Comparison of ENCODE assay signal across 8 cellular contexts in genomic region chr12:132761032-132761910, GRCh38. TPM values are rescaled to one million over a fixed set of nuclear protein-coding genes. Genes with fewer than 3 reads are reported as not detected.
DNase-seq lines count a peak whose midpoint lies in the region; ATAC-seq, FAIRE-seq and TF ChIP-seq lines count a peak whose summit lies in the region.

TSS of gene ANKLE2 (minus strand) at chr12:132761832. CDS start at chr12:132761798, 34 bp downstream.

- peaks cover 11% of the 10 kb centered on the region for H3K36me3 ChIP-seq in neutrophil

- TF ChIP-seq CTCF in neutrophil (IDR thresholded peaks at IDR 0.05) (no peak), subcutaneous adipose tissue (IDR thresholded peaks at IDR 0.05; ENCODE audit: low read depth) (no peak)

- DNase-seq in Ammon's horn (ENCODE audit: low spot score) = peak; percentile 44
- peak; percentile 46 for DNase-seq in RCC 7860 (ENCODE audit: low spot score)
- DNase-seq in activated T-helper 9 cell treated with anti-CD3 and anti-CD28 coated beads, Interleukin-2, amount 50 U/mL, for 16 hours (ENCODE audit: low read depth) = peak; percentile 61
- peak; percentile 20 for DNase-seq in fibroblast of the conjunctiva (ENCODE audit: low read depth)

- H3K27ac ChIP-seq in neutrophil = peak within 1 kb of the TSS; percentile 97

- peak within 1 kb of the TSS; percentile 68 to 88 for H3K4me3 ChIP-seq in neutrophil (ENCODE audit: low read depth in 1 of 2, low read length in 1 of 2)

- ATAC-seq in GM19023 (IDR thresholded peaks at IDR 0.05; ENCODE audit: unreplicated experiment) (peak; percentile 33), HG03175 (IDR thresholded peaks at IDR 0.05; ENCODE audit: unreplicated experiment) (peak; percentile 36)

- H3K9me3 ChIP-seq in neutrophil = no peaks in the 10 kb centered on the region

- no peaks in the 10 kb centered on the region for H3K27me3 ChIP-seq in neutrophil

- no peak for FAIRE-seq in RCC 7860 (lab: Jason Lieb, UNC)

- peaks cover 38 to 47% of the 10 kb centered on the region in 2 experiments for H3K4me1 ChIP-seq in neutrophil (ENCODE audit: control insufficient read depth in 1 of 2, insufficient read depth in 1 of 2, low read depth in 1 of 2, low read length in 1 of 2)

RNA-seq across cellular contexts. Expression of gene ANKLE2, which starts in this region (rescaled TPM):
- 10 to 100 TPM; 66.0 to 77.2 (median 75.4) TPM for total RNA-seq in subcutaneous adipose tissue

Comparison
In these comparisons a context has a peak if more than half of its experiments do, and no peak if none do; other contexts are left out.
1. Peak in every context shown above with its lines: DNase-seq, ATAC-seq, H3K4me3 ChIP-seq and H3K27ac ChIP-seq.